Comparison of ENCODE assay signal across 10 cellular contexts in genomic region chr1:236416165-236416564, GRCh38. TPM values are rescaled to one million over a fixed set of nuclear protein-coding genes. Genes with fewer than 3 reads are reported as not detected.
DNase-seq lines count a peak whose midpoint lies in the region; ATAC-seq, FAIRE-seq and TF ChIP-seq lines count a peak whose summit lies in the region.
"Had no signal": no experiment of that assay in that cellular context is flagged by ENCODE, and none has a peak within 500 bp of the region (broad histone marks: within the 10 kb centered on the region; RNA-seq: fewer than 3 reads in every experiment).

No MANE protein-coding gene starts in this region.

- no peaks in the 10 kb centered on the region for H3K79me2 ChIP-seq in K562 (ENCODE audit: control insufficient read depth, insufficient read depth, low read length)

- 31% methylated on average over 6 of the region's 6 CpGs for WGBS in K562 (ENCODE audit: insufficient coverage, low coverage, missing lambda C conversion rate)

- H3K27ac ChIP-seq in K562 (ENCODE audit: extremely low read depth, low read depth, low read length), result no peak overlapping the region; the same call in 2 of the 3 replicates

- peaks cover 12% of the 10 kb centered on the region for H3K4me1 Mint-ChIP-seq in T-helper 17 cell
- H3K4me1 Mint-ChIP-seq in stimulated activated effector memory CD8-positive, alpha-beta T cell treated with anti-CD3 and anti-CD28 coated beads, Interleukin-12 subunit alpha, Interleukin-12 subunit beta, amount 100 ng/mL, for 72 hours, result peaks cover 21% of the 10 kb centered on the region

- H3K9me1 ChIP-seq in K562 (ENCODE audit: control insufficient read depth, insufficient read depth, low read length), result no peaks in the 10 kb centered on the region

- in situ Hi-C loops in K562 (cut with MboI), result no loop called here

- H3K27ac Mint-ChIP-seq in T-helper 17 cell, result peak overlapping the region; percentile 100
- peak overlapping the region; percentile 97 for H3K27ac Mint-ChIP-seq in stimulated activated effector memory CD8-positive, alpha-beta T cell treated with anti-CD3 and anti-CD28 coated beads, Interleukin-12 subunit alpha, Interleukin-12 subunit beta, amount 100 ng/mL, for 72 hours

- no peak overlapping the region for H3K4me3 ChIP-seq in K562

- H3K36me3 ChIP-seq in K562 (ENCODE audit: control insufficient read depth, insufficient read depth, low read length), result peaks cover 43% of the 10 kb centered on the region; the same call in 2 of the 3 replicates

- no peaks in the 10 kb centered on the region for H4K20me1 ChIP-seq in K562 (replicated peaks; ENCODE audit: control insufficient read depth, insufficient read depth, low read length)

- H3K9me3 Mint-ChIP-seq in stimulated activated effector memory CD8-positive, alpha-beta T cell treated with anti-CD3 and anti-CD28 coated beads, Interleukin-12 subunit alpha, Interleukin-12 subunit beta, amount 100 ng/mL, for 72 hours, result no peaks in the 10 kb centered on the region

- H3K27me3 ChIP-seq in K562 (ENCODE audit: control insufficient read depth in 2 of 2, insufficient read depth in 2 of 2, low read length in 2 of 2), result no peaks in the 10 kb centered on the region

- TF ChIP-seq RAD21 in K562 (CRISPR knock-in tag; conservative IDR thresholded peaks at IDR 0.05 in 1 of 2, IDR thresholded peaks at IDR 0.05 in 1 of 2), result 0 out of 4 replicates have a peak, but pooled peaks of 1 of the 2 experiments have one; percentile 13

- POLR2A ChIA-PET in K562 (lab: Yijun Ruan, JAX), result interaction anchor here (0.6 to 1.5 kb wide), 3 partner anchors 9 to 22 kb away, joined by 3 to 8 read pairs (median 6); partner anchors contain the start of gene EDARADD

- no peak for TF ChIP-seq CTCF in K562 (IDR thresholded peaks at IDR 0.05 in 2 of 3, conservative IDR thresholded peaks at IDR 0.05 in 1 of 3; ENCODE audit: insufficient read depth in 2 of 3, low read depth in 1 of 3, low read length in 3 of 3)

- no peak for TF ChIP-seq EP300 in K562 (IDR thresholded peaks at IDR 0.05; ENCODE audit: low read length)

- CTCF ChIA-PET in K562 (lab: Yijun Ruan, JAX; ENCODE audit: low intra/inter-chr PET ratio), result no interaction called here

- no peak overlapping the region for H3K4me2 ChIP-seq in K562 (ENCODE audit: insufficient read depth, low read length)

- FAIRE-seq in K562 (lab: Jason Lieb, UNC), result no peak

- no peaks in the 10 kb centered on the region for H3K27me3 Mint-ChIP-seq in T-helper 17 cell

- H3K36me3 Mint-ChIP-seq in T-helper 17 cell (ENCODE audit: low read depth), result peaks cover 3% of the 10 kb centered on the region
- peaks cover 60% of the 10 kb centered on the region for H3K36me3 Mint-ChIP-seq in stimulated activated effector memory CD8-positive, alpha-beta T cell treated with anti-CD3 and anti-CD28 coated beads, Interleukin-12 subunit alpha, Interleukin-12 subunit beta, amount 100 ng/mL, for 72 hours

- H3K4me3 Mint-ChIP-seq in T-helper 17 cell, result peak overlapping the region; percentile 83
- H3K4me3 Mint-ChIP-seq in stimulated activated effector memory CD8-positive, alpha-beta T cell treated with anti-CD3 and anti-CD28 coated beads, Interleukin-12 subunit alpha, Interleukin-12 subunit beta, amount 100 ng/mL, for 72 hours, result peak overlapping the region; percentile 70

- intact Hi-C loops in K562 (cut with micrococcal nuclease), result no loop called here

- no TSS peak for BruUV-seq in K562 (replicated peaks; lab: Mats Ljungman, UMichigan)

- no peak for DNase-seq in activated CD4-positive, CD25-positive, alpha-beta regulatory T cell treated with anti-CD3 and anti-CD28 coated beads, Interleukin-2, amount 50 U/mL, for 72 hours
- DNase-seq in T-helper 17 cell (peak in 1 of 3 donors; percentile 32), K562 (ENCODE audit: extremely low read depth in 1 of 4, low spot score in 3 of 4) (no peak), NCI-H146 (lab: John Stamatoyannopoulos, UW) (no peak), amniotic stem cell (lab: John Stamatoyannopoulos, UW) (no peak), NCI-H2227 treated with DMSO at 0.1 percent for 48 hours (lab: John Stamatoyannopoulos, UW) (no peak)
- peak in 1 of 2 donors; percentile 62 for DNase-seq in stimulated activated effector memory CD8-positive, alpha-beta T cell treated with anti-CD3 and anti-CD28 coated beads, Interleukin-12 subunit alpha, Interleukin-12 subunit beta, amount 100 ng/mL, for 72 hours (ENCODE audit: low spot score in 2 of 2)
- DNase-seq: NCI-H1105 treated with DMSO at 0.1 percent for 48 hours had no signal

- TF ChIP-seq POLR2A in K562 (conservative IDR thresholded peaks at IDR 0.05), result no peak

- H3K4me1 ChIP-seq in K562 (replicated peaks in 1 of 2; ENCODE audit: control insufficient read depth in 2 of 2, insufficient read depth in 2 of 2, low read length in 2 of 2), result peaks cover 5 to 8% of the 10 kb centered on the region in 2 experiments; a peak in 4 of 5 replicates

- ATAC-seq in activated CD4-positive, CD25-positive, alpha-beta regulatory T cell treated with anti-CD3 and anti-CD28 coated beads, Interleukin-2, amount 50 U/mL, for 24 hours, result peak; percentile 82 to 84
- ATAC-seq in T-helper 17 cell (peak; percentile 95), K562 (no peak; the same call in 2 of the 3 replicates)
- ATAC-seq in stimulated activated effector memory CD8-positive, alpha-beta T cell treated with anti-CD3 and anti-CD28 coated beads, Interleukin-12 subunit alpha, Interleukin-12 subunit beta, amount 100 ng/mL, for 72 hours, result peak; percentile 86

- H3K9ac ChIP-seq in K562 (ENCODE audit: insufficient read depth in 1 of 2, low read depth in 2 of 2, low read length in 2 of 2), result peak overlapping the region in 1 of 2 experiments; percentile 77; a peak in 1 of 4 replicates

- no peaks in the 10 kb centered on the region for H3K9me3 ChIP-seq in T-helper 17 cell (ENCODE audit: control insufficient read depth, low read length, poor library complexity, severe bottlenecking)
- H3K9me3 ChIP-seq in K562 (replicated peaks; ENCODE audit: control insufficient read depth, insufficient read depth, low read depth, low read length), result no peaks in the 10 kb centered on the region

- no peak overlapping the region for H2AFZ ChIP-seq in K562 (ENCODE audit: low read depth, low read length)

TF ChIP-seq in K562, 482 proteins besides CTCF, POLR2A, EP300 and RAD21 (continues in another document):
- TF ChIP-seq ETV1 (tag; conservative IDR thresholded peaks at IDR 0.05; ENCODE audit: low read depth) (peak; percentile 25; the same call in 1 of the 2 replicates), NFIC (IDR thresholded peaks at IDR 0.05) (no peak), CSDE1 (IDR thresholded peaks at IDR 0.05) (0 out of 4 replicates have a peak, but pooled peaks of 1 of the 2 experiments have one; percentile 25), OTX1 (CRISPR knock-in tag; IDR thresholded peaks at IDR 0.05) (0 out of 2 replicates have a peak, but pooled peaks have one; percentile 5), ZNF324 (CRISPR knock-in tag; IDR thresholded peaks at IDR 0.05) (no peak), MCM5 (IDR thresholded peaks at IDR 0.05; ENCODE audit: low read depth) (no peak), POLR2AphosphoS5 (IDR thresholded peaks at IDR 0.05; ENCODE audit: control insufficient read depth, insufficient read depth, low read depth, low read length) (no peak), ZNF764 (CRISPR knock-in tag; IDR thresholded peaks at IDR 0.05; ENCODE audit: low read depth) (no peak), C11orf30 (IDR thresholded peaks at IDR 0.05; ENCODE audit: low read depth) (no peak), RFX1 (IDR thresholded peaks at IDR 0.05) (peak; percentile 91), GABPA (tag; conservative IDR thresholded peaks at IDR 0.05; ENCODE audit: low read depth) (peak; percentile 44), SOX6 (IDR thresholded peaks at IDR 0.05) (no peak), TEAD4 (IDR thresholded peaks at IDR 0.05; ENCODE audit: low read length) (peak; percentile 46; the same call in 1 of the 2 replicates), TEAD4 (CRISPR knock-in tag; IDR thresholded peaks at IDR 0.05; ENCODE audit: borderline replicate concordance) (no peak), ARID1B (IDR thresholded peaks at IDR 0.05) (0 out of 2 replicates have a peak, but pooled peaks have one; percentile 7), FOXJ2 (tag; IDR thresholded peaks at IDR 0.05) (peak; percentile 98), ZNF644 (tag; IDR thresholded peaks at IDR 0.05; ENCODE audit: low read depth) (peak; percentile 78), ELF1 (tag; IDR thresholded peaks at IDR 0.05) (peak; percentile 60), L3MBTL2 (IDR thresholded peaks at IDR 0.05) (peak; percentile 27; the same call in 1 of the 2 replicates)
- TF ChIP-seq, protein P1, sequence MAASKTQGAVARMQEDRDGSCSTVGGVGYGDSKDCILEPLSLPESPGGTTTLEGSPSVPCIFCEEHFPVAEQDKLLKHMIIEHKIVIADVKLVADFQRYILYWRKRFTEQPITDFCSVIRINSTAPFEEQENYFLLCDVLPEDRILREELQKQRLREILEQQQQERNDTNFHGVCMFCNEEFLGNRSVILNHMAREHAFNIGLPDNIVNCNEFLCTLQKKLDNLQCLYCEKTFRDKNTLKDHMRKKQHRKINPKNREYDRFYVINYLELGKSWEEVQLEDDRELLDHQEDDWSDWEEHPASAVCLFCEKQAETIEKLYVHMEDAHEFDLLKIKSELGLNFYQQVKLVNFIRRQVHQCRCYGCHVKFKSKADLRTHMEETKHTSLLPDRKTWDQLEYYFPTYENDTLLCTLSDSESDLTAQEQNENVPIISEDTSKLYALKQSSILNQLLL (CRISPR knock-in tag; IDR thresholded peaks at IDR 0.05; ENCODE audit: borderline replicate concordance), result no peak

RNA-seq across cellular contexts. Expression of gene EDARADD, which starts 22.1 kb away (rescaled TPM):
- 1 to 10 TPM in 1 of 2 donors, under 1 TPM in 1; 0.37 to 2.5 TPM for total RNA-seq in T-helper 17 cell
- 1.1 and 4.5 TPM in 2 replicates for total RNA-seq in K562 (2011; cell fraction: chromatin; rRNA removed; ENCODE audit: low replicate concordance)
- 1.5 and 4.3 TPM in 2 replicates for total RNA-seq in K562 (2011; cell fraction: nucleolus; rRNA removed)
- 3.6 and 4.0 TPM in 2 replicates for total RNA-seq in K562 (2011; cell fraction: nucleoplasm; rRNA removed)
- total RNA-seq in K562 (2014; rRNA removed), result 20.6 and 23.1 TPM in 2 replicates
- total RNA-seq in K562 (2014; rRNA removed; fragmentation: Illumina TruSeq; extraction: Trizol), result 20.4 and 21.6 TPM in 2 replicates
- total RNA-seq in K562 (2015; rRNA removed; fragmentation: Illumina TruSeq; extraction: Trizol), result 29.3 and 32.2 TPM in 2 replicates
- 21.1 and 22.5 TPM in 2 replicates for total RNA-seq in K562 (2021)
- 0.46 and 0.49 TPM in 2 replicates for polyA plus RNA-seq in K562 (2011; rRNA removed)
- 0.25 and 0.43 TPM in 2 replicates for polyA plus RNA-seq in K562 (2011; cell fraction: cytosol; rRNA removed)
- polyA plus RNA-seq in K562 (2011; cell fraction: nucleus; rRNA removed), result 0.14 and 0.31 TPM in 2 replicates
- polyA plus RNA-seq in K562 (2012), result 20.5 and 30.0 TPM in 2 replicates
- 31.1 and 32.4 TPM in 2 replicates for polyA plus RNA-seq in K562 (2014; fragmentation: Illumina TruSeq; extraction: Trizol)
- polyA plus RNA-seq in K562 (2014; fragmentation: Nextera tagmentation; extraction: Ambion mirVana), result 1 to 10 TPM; 5.2 to 8.5 TPM
- 17.8 and 21.5 TPM in 2 replicates for polyA plus RNA-seq in K562 (2014; rRNA removed)
- 0.56 and 0.72 TPM in 2 replicates for polyA minus RNA-seq in K562 (2011; rRNA and poly(A)+ RNA removed)
- polyA minus RNA-seq in K562 (2011; cell fraction: cytosol; rRNA and poly(A)+ RNA removed), result 0.64 TPM in 1 of 2 replicates, not detected in the other
- polyA minus RNA-seq in K562 (2011; cell fraction: nucleus; rRNA and poly(A)+ RNA removed), result 0.40 and 1.3 TPM in 2 replicates
- total RNA-seq: pulmonary artery endothelial cell had no signal
